17 cellular contexts compared by ENCODE assay signal in the genomic region with DNA sequence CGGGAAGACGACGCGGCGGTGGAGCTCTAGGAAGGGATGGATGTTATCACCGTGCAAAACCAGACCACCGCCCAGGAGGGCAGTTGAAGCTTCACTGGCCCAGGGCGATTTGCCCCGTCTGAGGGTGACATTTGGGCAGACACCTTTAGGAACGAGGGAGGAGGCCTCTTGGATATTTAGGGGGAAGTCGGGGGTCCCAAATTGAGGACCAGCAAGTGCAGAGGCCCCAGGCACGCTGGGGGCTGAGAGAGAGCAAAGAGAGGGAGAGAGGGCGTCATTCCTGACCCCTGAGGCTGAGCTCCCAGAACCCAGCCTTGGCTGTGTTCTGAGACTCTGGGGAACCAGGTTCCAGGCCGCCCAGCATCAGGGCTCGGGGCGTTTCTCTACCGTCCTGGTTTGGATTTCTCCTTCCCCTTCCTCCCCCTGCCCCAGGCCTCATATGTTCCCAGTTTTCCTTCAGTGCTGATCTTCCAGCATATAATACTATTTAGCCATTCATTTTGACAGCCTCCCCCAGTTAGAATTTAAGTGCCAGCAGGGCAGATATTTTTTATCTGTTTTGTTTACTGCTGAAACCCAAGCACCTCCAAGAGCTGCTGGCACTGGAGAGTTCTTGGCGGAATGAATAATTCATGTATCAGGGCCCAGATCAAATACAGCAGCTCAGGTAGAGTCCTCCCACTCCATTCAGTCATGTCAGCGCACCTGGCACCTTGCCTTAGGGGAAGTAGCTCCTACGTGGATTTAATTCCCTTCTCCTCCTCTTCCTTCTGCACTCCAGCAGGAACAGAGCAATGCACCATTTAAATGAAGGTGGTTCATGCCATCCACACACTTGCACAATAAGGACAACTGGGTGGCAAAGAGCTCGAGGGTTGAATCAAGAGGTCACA. TPM values are rescaled to one million over a fixed set of nuclear protein-coding genes. Genes with fewer than 3 reads are reported as not detected.
DNase-seq lines count a peak whose midpoint lies in the region; ATAC-seq and TF ChIP-seq lines count a peak whose summit lies in the region.
"Had no signal": no experiment of that assay in that cellular context is flagged by ENCODE, and none has a peak within 500 bp of the region (broad histone marks: within the 10 kb centered on the region; RNA-seq: fewer than 3 reads in every experiment).

No MANE protein-coding gene starts in this region.

- CTCF ChIA-PET in CD8-positive, alpha-beta T cell (lab: Charles Lee), result no interaction called here

- no peak overlapping the region for H3K9ac ChIP-seq in HUES6 (ENCODE audit: low read length)

- intact Hi-C loops in posterior vena cava (cut with DNase I), result no loop called here
- intact Hi-C loops in CD8-positive, alpha-beta T cell (cut with DNase I, micrococcal nuclease), result no loop called here
- intact Hi-C loops in gastrocnemius medialis (cut with DNase I; ENCODE audit: low total_unique reads), result no loop called here

- H3K27ac ChIP-seq in HUES6 (ENCODE audit: low read depth, low read length), result no peak overlapping the region
- H3K27ac ChIP-seq in caudate nucleus (ENCODE audit: low read depth, low read length), result no peak overlapping the region
- no peak overlapping the region for H3K27ac ChIP-seq in CD8-positive, alpha-beta T cell (ENCODE audit: low read depth, low read length)
- no peak overlapping the region for H3K27ac ChIP-seq in gastrocnemius medialis
- H3K27ac ChIP-seq: left lung, skin epidermis had no signal

- TF ChIP-seq CTCF in CD8-positive, alpha-beta T cell (IDR thresholded peaks at IDR 0.05), result no peak
- TF ChIP-seq CTCF in gastrocnemius medialis (IDR thresholded peaks at IDR 0.05 in 4 of 5, conservative IDR thresholded peaks at IDR 0.05 in 1 of 5), result no peak

- POLR2A ChIA-PET in CD8-positive, alpha-beta T cell (lab: Charles Lee), result no interaction called here

- no peak for TF ChIP-seq POLR2A in gastrocnemius medialis (IDR thresholded peaks at IDR 0.05)

- H3K27me3 ChIP-seq in HUES6 (ENCODE audit: control insufficient read depth, insufficient read depth, low read length), result peaks cover 33% of the 10 kb centered on the region
- H3K27me3 ChIP-seq in CD8-positive, alpha-beta T cell (ENCODE audit: insufficient read depth, low read length), result peaks cover 3% of the 10 kb centered on the region
- peaks cover 24 to 42% (median 33%) of the 10 kb centered on the region in 3 donors for H3K27me3 ChIP-seq in gastrocnemius medialis

- H3K9me3 Mint-ChIP-seq in CD8-positive, alpha-beta T cell, result no peaks in the 10 kb centered on the region
- H3K9me3 Mint-ChIP-seq: natural killer cell treated with Interleukin-12 subunit alpha and Interleukin-12 subunit beta and Interleukin-15 and Interleukin-18, amount 100 ng/mL, for 72 hours had no signal

- no peak for ATAC-seq in CD8-positive, alpha-beta T cell
- ATAC-seq in HG03460 (IDR thresholded peaks at IDR 0.05; ENCODE audit: unreplicated experiment), result no peak
- no peak for ATAC-seq in gastrocnemius medialis
- ATAC-seq: HCT116, left lung had no signal

- DNase-seq in NCI-H2107 (lab: John Stamatoyannopoulos, UW) (peak; percentile 83), caudate nucleus (lab: John Stamatoyannopoulos, UW) (peak in 44 of 61 donors; percentile 10 to 88 (median 38)), posterior vena cava (ENCODE audit: low spot score) (peak; percentile 37), RPMI8226 (no peak), gastrocnemius medialis (no peak)
- no peak for DNase-seq in CD8-positive, alpha-beta T cell
- DNase-seq: C1 segment of cervical spinal cord; effector CD8-positive, alpha-beta T cell; foreskin melanocyte; MV-4-11 had no signal

- H3K4me1 ChIP-seq in HUES6 (ENCODE audit: control insufficient read depth, insufficient read depth, low read length) (peaks cover 32% of the 10 kb centered on the region), gastrocnemius medialis (no peaks in the 10 kb centered on the region)
- no peaks in the 10 kb centered on the region for H3K4me1 ChIP-seq in CD8-positive, alpha-beta T cell (ENCODE audit: insufficient read depth, low read length)

- no peaks in the 10 kb centered on the region for H3K36me3 Mint-ChIP-seq in CD8-positive, alpha-beta T cell
- H3K36me3 Mint-ChIP-seq: natural killer cell treated with Interleukin-12 subunit alpha and Interleukin-12 subunit beta and Interleukin-15 and Interleukin-18, amount 100 ng/mL, for 72 hours had no signal

- H3K27ac Mint-ChIP-seq in CD8-positive, alpha-beta T cell, result no peak overlapping the region
- H3K27ac Mint-ChIP-seq: natural killer cell treated with Interleukin-12 subunit alpha and Interleukin-12 subunit beta and Interleukin-15 and Interleukin-18, amount 100 ng/mL, for 72 hours had no signal

- no peaks in the 10 kb centered on the region for H3K4me1 Mint-ChIP-seq in CD8-positive, alpha-beta T cell (ENCODE audit: low read depth)

- H3K4me3 Mint-ChIP-seq in CD8-positive, alpha-beta T cell, result no peak overlapping the region
- H3K4me3 Mint-ChIP-seq: natural killer cell treated with Interleukin-12 subunit alpha and Interleukin-12 subunit beta and Interleukin-15 and Interleukin-18, amount 100 ng/mL, for 72 hours had no signal

- H3K9me3 ChIP-seq in HUES6 (ENCODE audit: control insufficient read depth, insufficient read depth, low read depth, low read length) (no peaks in the 10 kb centered on the region), gastrocnemius medialis (no peaks in the 10 kb centered on the region)
- H3K9me3 ChIP-seq in CD8-positive, alpha-beta T cell (ENCODE audit: low read length), result no peaks in the 10 kb centered on the region
- H3K9me3 ChIP-seq: left lung had no signal

- H3K4me3 ChIP-seq in HUES6 (ENCODE audit: low read depth, low read length) (peak overlapping the region; percentile 45), gastrocnemius medialis (no peak overlapping the region)
- no peak overlapping the region for H3K4me3 ChIP-seq in CD8-positive, alpha-beta T cell (ENCODE audit: low read depth, low read length)
- H3K4me3 ChIP-seq: left lung had no signal

- in situ Hi-C loops in gastrocnemius medialis (cut with MboI; ENCODE audit: low sequenced_read_pairs in 4 of 4), result loop anchor here in 1 of 4 donors (25.0 kb wide), 1 partner anchor 190 kb away; no protein-coding TSS in a partner anchor

- H3K36me3 ChIP-seq in HUES6 (ENCODE audit: control insufficient read depth, insufficient read depth, low read length), result no peaks in the 10 kb centered on the region
- no peaks in the 10 kb centered on the region for H3K36me3 ChIP-seq in CD8-positive, alpha-beta T cell (ENCODE audit: insufficient read depth, low read length)
- H3K36me3 ChIP-seq in gastrocnemius medialis, result no peaks in the 10 kb centered on the region
- H3K36me3 ChIP-seq: left lung had no signal

- H3K27me3 Mint-ChIP-seq in CD8-positive, alpha-beta T cell (ENCODE audit: low read depth), result peaks cover 33% of the 10 kb centered on the region

RNA-seq across cellular contexts. Expression of gene FRMD1, which starts 23.3 kb away (rescaled TPM):
- under 1 TPM in 1 of 2 donors, not detected in 1; 0.14 TPM for total RNA-seq in posterior vena cava
- not detected for total RNA-seq in CD8-positive, alpha-beta T cell
- under 1 TPM in 2 of 4 donors, not detected in 2; 0.04 to 0.12 TPM for total RNA-seq in gastrocnemius medialis
- total RNA-seq: HT-29; left lung; natural killer cell treated with Interleukin-12 subunit alpha and Interleukin-12 subunit beta and Interleukin-15 and Interleukin-18, amount 100 ng/mL, for 72 hours had no signal

Comparison
In these comparisons a context has a peak if more than half of its experiments do, and no peak if none do; other contexts are left out.
1. DNase-seq: peak in NCI-H2107 (single experiment), caudate nucleus (44 of 61) and posterior vena cava (single experiment); none in RPMI8226 (single experiment), CD8-positive, alpha-beta T cell (0 of 7) and gastrocnemius medialis (0 of 2).